17 cellular contexts compared by ENCODE assay signal in the genomic region with DNA sequence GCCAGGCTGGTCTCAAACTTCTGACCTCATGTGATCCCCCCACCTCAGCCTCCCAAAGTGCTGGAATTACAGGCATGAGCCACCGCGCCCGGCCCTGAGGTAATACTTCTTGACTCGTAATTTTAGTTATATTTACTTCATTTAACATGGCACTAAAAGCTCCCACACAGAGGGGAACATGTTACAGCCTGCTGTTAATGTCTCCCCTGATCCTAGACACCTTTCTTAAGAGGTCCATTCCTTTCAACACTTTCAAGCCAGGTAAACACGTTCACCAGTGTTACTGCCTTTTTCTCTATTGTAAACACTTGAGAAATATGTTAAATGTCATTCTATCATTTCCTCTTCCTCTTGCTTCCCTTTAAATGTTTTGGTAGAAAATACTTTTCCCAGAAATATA.
"Had no signal": no experiment of that assay in that cellular context is flagged by ENCODE, and none has a peak within 500 bp of the region (broad histone marks: within the 10 kb centered on the region; RNA-seq: fewer than 3 reads in every experiment).

No MANE protein-coding gene starts in this region.

- H3K4me3 Mint-ChIP-seq: activated CD8-positive, alpha-beta memory T cell treated with anti-CD3 and anti-CD28 coated beads, Interleukin-2, amount 10 ng/mL, durations not matched to agents 7 days and 5 days; activated naive CD4-positive, alpha-beta T cell treated with anti-CD3 and anti-CD28 coated beads, Interleukin-2, amount 10 ng/mL, durations not matched to agents 7 days and 5 days; nephron progenitor cell had no signal

- ATAC-seq: activated CD8-positive, alpha-beta memory T cell treated with anti-CD3 and anti-CD28 coated beads, Interleukin-2, amount 10 ng/mL, durations not matched to agents 7 days and 5 days; right cardiac atrium had no signal

- H3K27ac Mint-ChIP-seq: activated CD8-positive, alpha-beta memory T cell treated with anti-CD3 and anti-CD28 coated beads, Interleukin-2, amount 10 ng/mL, durations not matched to agents 7 days and 5 days; activated naive CD4-positive, alpha-beta T cell treated with anti-CD3 and anti-CD28 coated beads, Interleukin-2, amount 10 ng/mL, durations not matched to agents 7 days and 5 days; nephron progenitor cell; progenitor cell of endocrine pancreas had no signal

- H3K9me3 Mint-ChIP-seq: activated naive CD4-positive, alpha-beta T cell treated with anti-CD3 and anti-CD28 coated beads, Interleukin-2, amount 10 ng/mL, durations not matched to agents 7 days and 5 days; nephron progenitor cell had no signal

- DNase-seq: activated CD4-positive, alpha-beta T cell treated with anti-CD3 and anti-CD28 coated beads for 1 hour; activated CD4-positive, alpha-beta T cell treated with anti-CD3 and anti-CD28 coated beads, Interleukin-2, amount 50 U/mL, for 4 hours; activated CD8-positive, alpha-beta memory T cell treated with anti-CD3 and anti-CD28 coated beads, Interleukin-2, amount 10 ng/mL, durations not matched to agents 7 days and 5 days; activated naive CD4-positive, alpha-beta T cell treated with anti-CD3 and anti-CD28 coated beads, Interleukin-2, amount 10 ng/mL, durations not matched to agents 7 days and 5 days; activated T-cell treated with anti-CD3 and anti-CD28 coated beads, Interleukin-2, amount 50 U/mL, for 1 hour; foreskin fibroblast; nephron progenitor cell; right cardiac atrium; stimulated activated CD4-positive, alpha-beta T cell treated with anti-CD3 and anti-CD28 coated beads, Interleukin-4, amount 100 ng/mL, for 4 hours; stimulated activated CD8-positive, alpha-beta memory T cell treated with anti-CD3 and anti-CD28 coated beads, Interleukin-4, amount 100 ng/mL, for 48 hours; stimulated activated naive CD4-positive, alpha-beta T cell treated with Interleukin-2 at 50 U/mL for 16 hours; transverse colon had no signal

- H3K4me1 Mint-ChIP-seq: activated CD8-positive, alpha-beta memory T cell treated with anti-CD3 and anti-CD28 coated beads, Interleukin-2, amount 10 ng/mL, durations not matched to agents 7 days and 5 days; activated naive CD4-positive, alpha-beta T cell treated with anti-CD3 and anti-CD28 coated beads, Interleukin-2, amount 10 ng/mL, durations not matched to agents 7 days and 5 days had no signal

- H3K27ac ChIP-seq: skin epidermis, transverse colon, VCaP had no signal

- H3K27me3 ChIP-seq: transverse colon had no signal

- H3K36me3 Mint-ChIP-seq: activated CD8-positive, alpha-beta memory T cell treated with anti-CD3 and anti-CD28 coated beads, Interleukin-2, amount 10 ng/mL, durations not matched to agents 7 days and 5 days; activated naive CD4-positive, alpha-beta T cell treated with anti-CD3 and anti-CD28 coated beads, Interleukin-2, amount 10 ng/mL, durations not matched to agents 7 days and 5 days had no signal

- H3K4me1 ChIP-seq: transverse colon had no signal

- H3K4me3 ChIP-seq: skin epidermis, transverse colon had no signal

- H3K27me3 Mint-ChIP-seq: progenitor cell of endocrine pancreas had no signal

- FAIRE-seq: colon, endometrium had no signal

- H3K36me3 ChIP-seq: transverse colon had no signal

- H3K9me3 ChIP-seq: transverse colon had no signal
